Comparison of ENCODE assay signal across 8 cellular contexts in the genomic region with DNA sequence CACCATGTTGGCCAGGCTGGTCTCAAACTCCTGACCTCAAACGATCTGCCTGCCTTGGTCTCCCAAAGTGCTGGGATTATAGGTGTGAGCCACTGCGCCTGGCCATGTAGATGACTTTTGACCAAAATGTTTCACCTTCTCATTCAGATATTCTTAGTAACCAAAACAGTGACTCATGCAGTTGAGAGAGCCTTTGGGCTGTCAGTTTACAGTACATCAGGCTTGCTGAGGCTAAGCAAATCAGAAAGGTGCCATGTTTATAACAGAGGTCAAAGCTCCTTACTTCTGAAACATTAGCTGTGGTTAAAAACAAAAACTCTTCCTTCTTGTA. TPM values are rescaled to one million over a fixed set of nuclear protein-coding genes. Genes with fewer than 3 reads are reported as not detected.
A peak's percentile ranks its signal among the peaks of the same experiment; 100 is the strongest.
DNase-seq lines count a peak whose midpoint lies in the region; ATAC-seq lines count a peak whose summit lies in the region.

No MANE protein-coding gene starts in this region.

- CTCF ChIA-PET in activated CD4-positive, alpha-beta memory T cell treated with anti-CD3 and anti-CD28 coated beads, Interleukin-2, amount 10 ng/mL, durations not matched to agents 7 days and 5 days (lab: Charles Lee): interaction anchor here (0.6 to 2.3 kb wide), 4 partner anchors 12 to 185 kb away, joined by 3 to 14 read pairs (median 3); no protein-coding TSS in a partner anchor

- DNase-seq in stimulated activated CD4-positive, alpha-beta T cell treated with anti-CD3 and anti-CD28 coated beads, Interleukin-15, amount 100 ng/mL, for 24 hours: peak; percentile 54
- no peak for DNase-seq in stimulated activated CD4-positive, alpha-beta T cell treated with anti-CD3 and anti-CD28 coated beads, Interleukin-4, amount 100 ng/mL, for 1 hour
- DNase-seq in activated CD4-positive, alpha-beta memory T cell treated with anti-CD3 and anti-CD28 coated beads, Interleukin-2, amount 10 ng/mL, durations not matched to agents 7 days and 5 days: peak; percentile 49
- DNase-seq in kidney tubule cell (ENCODE audit: low spot score) (peak; percentile 75), NCI-H774 (lab: John Stamatoyannopoulos, UW) (no peak), NCI-H524 (lab: John Stamatoyannopoulos, UW) (no peak), retina (no peak)

- peaks cover 93% of the 10 kb centered on the region for H3K4me1 Mint-ChIP-seq in activated CD4-positive, alpha-beta memory T cell treated with anti-CD3 and anti-CD28 coated beads, Interleukin-2, amount 10 ng/mL, durations not matched to agents 7 days and 5 days

- peak overlapping the region; percentile 25 for H3K4me3 Mint-ChIP-seq in activated CD4-positive, alpha-beta memory T cell treated with anti-CD3 and anti-CD28 coated beads, Interleukin-2, amount 10 ng/mL, durations not matched to agents 7 days and 5 days

- POLR2A ChIA-PET in activated CD4-positive, alpha-beta memory T cell treated with anti-CD3 and anti-CD28 coated beads, Interleukin-2, amount 10 ng/mL, durations not matched to agents 7 days and 5 days (lab: Charles Lee): interaction anchor here (0.9 to 3.5 kb wide), 10 partner anchors 9 to 195 kb away, joined by 3 to 18 read pairs (median 4); a partner anchor contains a TSS

- H3K36me3 Mint-ChIP-seq in activated CD4-positive, alpha-beta memory T cell treated with anti-CD3 and anti-CD28 coated beads, Interleukin-2, amount 10 ng/mL, durations not matched to agents 7 days and 5 days (ENCODE audit: low read depth): peaks cover 84% of the 10 kb centered on the region

- peak overlapping the region; percentile 89 for H3K27ac Mint-ChIP-seq in activated CD4-positive, alpha-beta memory T cell treated with anti-CD3 and anti-CD28 coated beads, Interleukin-2, amount 10 ng/mL, durations not matched to agents 7 days and 5 days

- no peaks in the 10 kb centered on the region for H3K27me3 Mint-ChIP-seq in activated CD4-positive, alpha-beta memory T cell treated with anti-CD3 and anti-CD28 coated beads, Interleukin-2, amount 10 ng/mL, durations not matched to agents 7 days and 5 days

- ATAC-seq in HG03108 (IDR thresholded peaks at IDR 0.05; ENCODE audit: unreplicated experiment): peak; percentile 52

- no peaks in the 10 kb centered on the region for H3K9me3 Mint-ChIP-seq in activated CD4-positive, alpha-beta memory T cell treated with anti-CD3 and anti-CD28 coated beads, Interleukin-2, amount 10 ng/mL, durations not matched to agents 7 days and 5 days

RNA-seq across cellular contexts. Expression of a gene that starts 21.0 kb away (rescaled TPM):
- total RNA-seq in activated CD4-positive, alpha-beta memory T cell treated with anti-CD3 and anti-CD28 coated beads, Interleukin-2, amount 10 ng/mL, durations not matched to agents 7 days and 5 days: 10 to 100 TPM; 48.6 to 52.1 TPM

RNA-seq across cellular contexts. Expression of a gene that starts 47.7 kb away (rescaled TPM):
- total RNA-seq in activated CD4-positive, alpha-beta memory T cell treated with anti-CD3 and anti-CD28 coated beads, Interleukin-2, amount 10 ng/mL, durations not matched to agents 7 days and 5 days: 10 to 100 TPM; 38.8 to 45.6 TPM

RNA-seq across cellular contexts. Expression of a gene that starts 57.0 kb away (rescaled TPM):
- 100 to 1,000 TPM; 114 to 118 TPM for total RNA-seq in activated CD4-positive, alpha-beta memory T cell treated with anti-CD3 and anti-CD28 coated beads, Interleukin-2, amount 10 ng/mL, durations not matched to agents 7 days and 5 days

Comparison
In these comparisons a context has a peak if more than half of its experiments do, and no peak if none do; other contexts are left out.
1. DNase-seq: peak in stimulated activated CD4-positive, alpha-beta T cell treated with anti-CD3 and anti-CD28 coated beads, Interleukin-15, amount 100 ng/mL, for 24 hours (single experiment), activated CD4-positive, alpha-beta memory T cell treated with anti-CD3 and anti-CD28 coated beads, Interleukin-2, amount 10 ng/mL, durations not matched to agents 7 days and 5 days (single experiment) and kidney tubule cell (single experiment); none in stimulated activated CD4-positive, alpha-beta T cell treated with anti-CD3 and anti-CD28 coated beads, Interleukin-4, amount 100 ng/mL, for 1 hour (single experiment), NCI-H774 (single experiment), NCI-H524 (0 of 2) and retina (single experiment).